Comparison of ENCODE assay signal across 8 cellular contexts in the genomic region with DNA sequence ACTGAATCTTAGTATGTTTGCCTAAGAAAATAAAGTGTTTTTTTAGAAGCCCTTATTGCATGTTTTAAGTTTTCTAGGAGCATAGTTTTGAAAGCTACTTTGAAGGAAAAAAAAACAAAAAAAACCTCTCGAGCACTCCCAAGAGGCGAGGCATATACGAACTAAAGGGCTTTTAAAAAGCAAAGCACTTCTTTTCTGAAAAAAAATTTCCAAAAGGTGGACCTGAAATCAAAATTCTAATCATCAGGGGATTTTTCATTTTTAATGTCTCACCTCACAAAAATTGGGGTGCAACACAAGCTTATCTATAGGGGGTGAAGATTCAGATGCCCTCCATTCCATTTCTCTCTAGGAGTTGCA. TPM values are rescaled to one million over a fixed set of nuclear protein-coding genes. Genes with fewer than 3 reads are reported as not detected.
DNase-seq lines count a peak whose midpoint lies in the region; ATAC-seq, FAIRE-seq and TF ChIP-seq lines count a peak whose summit lies in the region.

No MANE protein-coding gene starts in this region.

- H3F3A ChIP-seq in PC-9 (ENCODE audit: insufficient read depth, low read depth), result no peaks in the 10 kb centered on the region

- H4K20me1 ChIP-seq in PC-9 (ENCODE audit: insufficient read depth), result no peaks in the 10 kb centered on the region

- BruUV-seq in PC-9 (replicated peaks; lab: Mats Ljungman, UMichigan), result no TSS peak

- no peak; the same call in 1 of the 2 replicates for TF ChIP-seq CTCF in PC-9 (conservative IDR thresholded peaks at IDR 0.05)
- peak in 1 of 6 experiments; percentile 6 for TF ChIP-seq CTCF in esophagus squamous epithelium (IDR thresholded peaks at IDR 0.05)
- TF ChIP-seq CTCF in psoas muscle (IDR thresholded peaks at IDR 0.05), result no peak

- 5 to 6% methylated on average over 3 of the region's 3 CpGs for WGBS in esophagus squamous epithelium, 2 donors
- WGBS in psoas muscle, 3 donors, result 16 to 24% (median 18%) methylated on average over 3 of the region's 3 CpGs

- FAIRE-seq in GM19239 (lab: Jason Lieb, UNC) (no peak), urothelium cell line (lab: Jason Lieb, UNC) (no peak)

- ATAC-seq in GM21723 (IDR thresholded peaks at IDR 0.05; ENCODE audit: unreplicated experiment) (peak; percentile 4), psoas muscle (peak in 2 of 4 donors; percentile 2 to 4), HG03378 (IDR thresholded peaks at IDR 0.05; ENCODE audit: unreplicated experiment) (no peak)

- no peaks in the 10 kb centered on the region for H3K9me2 ChIP-seq in PC-9 (ENCODE audit: insufficient read depth)

- peaks cover 22% of the 10 kb centered on the region for H3K36me3 ChIP-seq in PC-9 (ENCODE audit: low read depth)
- peaks cover 0 to 29% (median 0%) of the 10 kb centered on the region in 3 donors for H3K36me3 ChIP-seq in esophagus squamous epithelium
- peaks cover 0 to 54% of the 10 kb centered on the region in 2 donors for H3K36me3 ChIP-seq in psoas muscle (ENCODE audit: insufficient read depth in 1 of 2, low read depth in 1 of 2)

- H3K27ac ChIP-seq in PC-9, result peak overlapping the region; percentile 66
- peak overlapping the region; percentile 94 to 99 (median 96) for H3K27ac ChIP-seq in esophagus squamous epithelium
- H3K27ac ChIP-seq in psoas muscle, result peak overlapping the region; percentile 96

- intact Hi-C loops in PC-9 (cut with micrococcal nuclease; ENCODE audit: unreplicated experiment), result loop anchor here (5.0 kb wide), 1 partner anchor 786 kb away; no protein-coding TSS in a partner anchor
- intact Hi-C loops in esophagus squamous epithelium (cut with DNase I), result no loop called here
- intact Hi-C loops in psoas muscle (cut with DNase I), result no loop called here

- H3K4me2 ChIP-seq in PC-9, result peak overlapping the region; percentile 93

- CTCF ChIA-PET in PC-9 (lab: Charles Lee), result interaction anchor here (0.5 to 0.6 kb wide), 2 partner anchors 186 to 301 kb away, joined by 3 to 7 read pairs; no protein-coding TSS in a partner anchor

- DNase-seq in PC-9, result no peak
- no peak for DNase-seq in esophagus squamous epithelium (lab: John Stamatoyannopoulos, UW)
- DNase-seq in psoas muscle, result no peak
- no peak for DNase-seq in GM19239 (ENCODE audit: insufficient read length, low spot score)
- no peak for DNase-seq in AG08395 (ENCODE audit: low spot score)
- no peak for DNase-seq in urothelium cell line (ENCODE audit: low spot score)

- POLR2A ChIA-PET in PC-9 (lab: Charles Lee; ENCODE audit: unreplicated experiment), result interaction anchor here (0.6 to 0.7 kb wide), 2 partner anchors 263 to 525 kb away, joined by 3 read pairs; no protein-coding TSS in a partner anchor

- TF ChIP-seq POLR2A in esophagus squamous epithelium (IDR thresholded peaks at IDR 0.05), result no peak

- H3K9me3 ChIP-seq in PC-9 (ENCODE audit: insufficient read depth, low read depth) (no peaks in the 10 kb centered on the region), esophagus squamous epithelium (no peaks in the 10 kb centered on the region), psoas muscle (no peaks in the 10 kb centered on the region)

- peak overlapping the region; percentile 99 for H2AFZ ChIP-seq in PC-9

- H3K79me2 ChIP-seq in PC-9 (ENCODE audit: low read depth), result peaks cover 27% of the 10 kb centered on the region

- H3K4me1 ChIP-seq in PC-9 (replicated peaks; ENCODE audit: insufficient read depth) (peaks cover 24% of the 10 kb centered on the region), esophagus squamous epithelium (peaks cover 4 to 34% (median 7%) of the 10 kb centered on the region in 3 donors), psoas muscle (peaks cover 7% of the 10 kb centered on the region)

- H3K4me3 ChIP-seq in PC-9 (peak overlapping the region; percentile 86), esophagus squamous epithelium (peak overlapping the region; percentile 68 to 97 (median 88)), psoas muscle (peak overlapping the region; percentile 94)

- H3K27me3 ChIP-seq in PC-9 (ENCODE audit: insufficient read depth, low read depth) (no peaks in the 10 kb centered on the region), esophagus squamous epithelium (no peaks in the 10 kb centered on the region), psoas muscle (ENCODE audit: insufficient read depth in 3 of 3, low read length in 2 of 3) (no peaks in the 10 kb centered on the region)

RNA-seq across cellular contexts. Expression of a gene that starts 0.6 kb away (rescaled TPM):
- total RNA-seq in PC-9 (2021) (7.4 and 8.0 TPM in 2 replicates), esophagus squamous epithelium (10 to 100 TPM in 2 of 4 donors, 1 to 10 TPM in 2; 3.9 to 12.0 (median 10.4) TPM), psoas muscle (1 to 10 TPM; 3.9 to 6.6 (median 5.9) TPM)
- polyA plus RNA-seq in psoas muscle, result 1 to 10 TPM; 4.9 to 5.7 (median 5.4) TPM

RNA-seq across cellular contexts. Expression of a gene that starts 0.7 kb away (rescaled TPM):
- 14.0 and 20.3 TPM in 2 replicates for total RNA-seq in PC-9 (2021)
- 10 to 100 TPM in 1 of 4 donors, 1 to 10 TPM in 3; 3.1 to 18.5 (median 8.4) TPM for total RNA-seq in esophagus squamous epithelium
- total RNA-seq in psoas muscle, result 10 to 100 TPM; 26.5 to 33.1 (median 30.5) TPM
- polyA plus RNA-seq in psoas muscle, result 10 to 100 TPM; 10.9 to 20.6 (median 12.7) TPM
